8 cellular contexts compared by ENCODE assay signal in the genomic region with DNA sequence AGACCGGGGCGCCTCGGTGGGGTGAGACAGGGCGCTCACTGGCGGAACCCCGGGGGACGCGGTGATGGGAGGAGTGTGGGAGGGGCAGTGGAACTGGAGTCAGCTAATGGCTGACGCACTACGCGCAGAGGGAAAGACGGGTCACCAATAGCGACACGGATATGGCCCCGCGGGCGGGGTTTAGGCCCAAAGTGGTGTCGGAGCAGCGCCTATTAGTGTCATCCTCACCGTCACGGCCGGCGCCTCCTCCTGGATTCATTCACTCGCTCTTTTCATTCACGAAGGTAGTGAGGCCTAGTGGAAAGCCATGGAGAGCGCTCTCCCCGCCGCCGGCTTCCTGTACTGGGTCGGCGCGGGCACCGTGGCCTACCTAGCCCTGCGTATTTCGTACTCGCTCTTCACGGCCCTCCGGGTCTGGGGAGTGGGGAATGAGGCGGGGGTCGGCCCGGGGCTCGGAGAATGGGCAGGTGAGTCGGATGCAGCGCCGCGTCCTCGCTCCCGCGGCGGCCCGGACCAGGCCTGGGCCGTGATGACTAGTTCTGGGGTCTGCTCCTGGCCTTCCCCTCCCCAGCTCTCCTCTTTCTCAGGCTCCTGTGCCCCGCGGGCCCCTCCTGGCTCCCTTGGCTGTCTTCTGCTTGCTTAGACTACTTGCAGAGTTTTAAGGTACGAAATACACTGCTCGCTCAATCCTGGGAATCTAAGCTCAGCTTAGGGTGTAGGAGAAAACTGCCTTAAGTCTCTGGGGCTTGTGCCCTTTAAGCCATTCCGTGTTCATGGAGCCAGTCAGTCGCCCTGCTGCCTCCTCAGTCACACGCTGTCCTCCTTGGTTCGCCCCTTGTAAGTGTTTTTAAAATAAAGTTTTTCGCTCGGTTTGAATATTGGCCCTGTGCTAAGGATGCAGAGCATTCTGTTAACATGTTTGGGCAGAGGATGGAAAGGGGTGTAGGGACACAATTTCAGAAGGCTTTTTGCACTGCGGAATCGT. TPM values are rescaled to one million over a fixed set of nuclear protein-coding genes. Genes with fewer than 3 reads are reported as not detected.
DNase-seq lines count a peak whose midpoint lies in the region; TF ChIP-seq lines count a peak whose summit lies in the region.

TSS of gene HSD17B12 (plus strand) at position 218 of the 985 bp plus-strand sequence. CDS start at position 308, 90 bp downstream.

- H3K27ac Mint-ChIP-seq in nephron: peak within 1 kb of the TSS; percentile 96 to 97 (median 97)
- peak within 1 kb of the TSS; percentile 97 for H3K27ac Mint-ChIP-seq in stimulated activated naive CD8-positive, alpha-beta T cell treated with anti-CD3 and anti-CD28 coated beads, Interleukin-15, Interleukin-2, amounts not matched to agents 100 ng/mL and 50 ng/mL, for 24 hours

- peaks cover 27% of the 10 kb centered on the region for H3K4me1 Mint-ChIP-seq in nephron
- peaks cover 42% of the 10 kb centered on the region for H3K4me1 Mint-ChIP-seq in stimulated activated naive CD8-positive, alpha-beta T cell treated with anti-CD3 and anti-CD28 coated beads, Interleukin-15, Interleukin-2, amounts not matched to agents 100 ng/mL and 50 ng/mL, for 24 hours (ENCODE audit: low read depth)

- H3F3A ChIP-seq in MM.1S (ENCODE audit: insufficient read depth, low read length): peaks cover 16% of the 10 kb centered on the region

- no peaks in the 10 kb centered on the region for H3K9me2 ChIP-seq in MM.1S (replicated peaks; ENCODE audit: insufficient read depth, low read length)

- peak within 1 kb of the TSS; percentile 69 for H3K4me2 ChIP-seq in MM.1S (ENCODE audit: low read depth, low read length)

- peak; percentile 100 for DNase-seq in G401 (ENCODE audit: low spot score)
- peak; percentile 94 to 98 for DNase-seq in HAP-1 (ENCODE audit: low spot score in 2 of 2)
- peak; percentile 100 for DNase-seq in MM.1S
- DNase-seq in SIG-M5 (lab: John Stamatoyannopoulos, UW): peak; percentile 49
- peak; percentile 96 for DNase-seq in activated gamma-delta T cell (lab: John Stamatoyannopoulos, UW)
- peak; percentile 97 for DNase-seq in fibroblast of the aortic adventitia (ENCODE audit: low read depth)

- H3K9me3 Mint-ChIP-seq in nephron: peaks cover 9% of the 10 kb centered on the region
- no peaks in the 10 kb centered on the region for H3K9me3 Mint-ChIP-seq in stimulated activated naive CD8-positive, alpha-beta T cell treated with anti-CD3 and anti-CD28 coated beads, Interleukin-15, Interleukin-2, amounts not matched to agents 100 ng/mL and 50 ng/mL, for 24 hours

- peaks cover 32% of the 10 kb centered on the region for H3K36me3 Mint-ChIP-seq in nephron (ENCODE audit: low read depth)
- H3K36me3 Mint-ChIP-seq in stimulated activated naive CD8-positive, alpha-beta T cell treated with anti-CD3 and anti-CD28 coated beads, Interleukin-15, Interleukin-2, amounts not matched to agents 100 ng/mL and 50 ng/mL, for 24 hours (ENCODE audit: low read depth): peaks cover 38% of the 10 kb centered on the region

- H3K9ac ChIP-seq in MM.1S (ENCODE audit: low read length): peak within 1 kb of the TSS; percentile 83

- H3K4me3 Mint-ChIP-seq in nephron: peak within 1 kb of the TSS; percentile 97 to 99 (median 98)
- peak within 1 kb of the TSS; percentile 96 for H3K4me3 Mint-ChIP-seq in stimulated activated naive CD8-positive, alpha-beta T cell treated with anti-CD3 and anti-CD28 coated beads, Interleukin-15, Interleukin-2, amounts not matched to agents 100 ng/mL and 50 ng/mL, for 24 hours

- H3K4me3 ChIP-seq in HAP-1: peak within 1 kb of the TSS; percentile 68
- H3K4me3 ChIP-seq in MM.1S (ENCODE audit: low read length): peak within 1 kb of the TSS; percentile 83
- H3K4me3 ChIP-seq in fibroblast of the aortic adventitia (ENCODE audit: low read depth, low read length): peak within 1 kb of the TSS; percentile 83

- peak within 1 kb of the TSS; percentile 59 for H2AFZ ChIP-seq in MM.1S (ENCODE audit: low read length)

- no peak for TF ChIP-seq CTCF in MM.1S (IDR thresholded peaks at IDR 0.05; ENCODE audit: low read length)
- TF ChIP-seq CTCF in fibroblast of the aortic adventitia (IDR thresholded peaks at IDR 0.05; ENCODE audit: insufficient read depth, low read length): no peak
- no peak for TF ChIP-seq CTCF in nephron (IDR thresholded peaks at IDR 0.05; ENCODE audit: unreplicated experiment in 3 of 3)

- H3K9me3 ChIP-seq in HAP-1 (no peaks in the 10 kb centered on the region), MM.1S (replicated peaks; ENCODE audit: insufficient read depth, low read length) (no peaks in the 10 kb centered on the region)

- H3K27me3 ChIP-seq in HAP-1 (ENCODE audit: low read depth): no peaks in the 10 kb centered on the region
- no peaks in the 10 kb centered on the region for H3K27me3 ChIP-seq in MM.1S (replicated peaks; ENCODE audit: insufficient read depth, low read length)

- H3K36me3 ChIP-seq in HAP-1 (replicated peaks): peaks cover 20% of the 10 kb centered on the region
- peaks cover 6% of the 10 kb centered on the region for H3K36me3 ChIP-seq in MM.1S (replicated peaks; ENCODE audit: insufficient read depth, low read length)

- no peaks in the 10 kb centered on the region for H4K20me1 ChIP-seq in MM.1S (ENCODE audit: insufficient read depth, low read length)

- peaks cover 40% of the 10 kb centered on the region for H3K79me2 ChIP-seq in MM.1S (ENCODE audit: low read length)

- peaks cover 9% of the 10 kb centered on the region for H3K4me1 ChIP-seq in HAP-1
- H3K4me1 ChIP-seq in MM.1S (ENCODE audit: low read length): peaks cover 8% of the 10 kb centered on the region; the same call in 1 of the 2 replicates

- in situ Hi-C loops in G401 (cut with HindIII; ENCODE audit: low sequenced_read_pairs) (no loop called here), HAP-1 (cut with MboI; ENCODE audit: low sequenced_read_pairs) (no loop called here)

- no peaks in the 10 kb centered on the region for H3K27me3 Mint-ChIP-seq in nephron (ENCODE audit: low read depth)
- H3K27me3 Mint-ChIP-seq in stimulated activated naive CD8-positive, alpha-beta T cell treated with anti-CD3 and anti-CD28 coated beads, Interleukin-15, Interleukin-2, amounts not matched to agents 100 ng/mL and 50 ng/mL, for 24 hours: peaks cover 7% of the 10 kb centered on the region

- peak within 1 kb of the TSS; percentile 94 for H3K27ac ChIP-seq in MM.1S (ENCODE audit: low read length)

RNA-seq across cellular contexts. Expression of gene HSD17B12, which starts in this region (rescaled TPM):
- total RNA-seq in G401 (2014; rRNA removed; shearing (Covaris generic)): 46.9 and 54.0 TPM in 2 replicates
- total RNA-seq in fibroblast of the aortic adventitia (ENCODE audit: low replicate concordance): 76.5 and 92.9 TPM in 2 replicates

Comparison
In these comparisons a context has a peak if more than half of its experiments do, and no peak if none do; other contexts are left out.
1. Peak in every context shown above with its lines: DNase-seq, H3K4me3 ChIP-seq and H3K27ac ChIP-seq.
2. DNase-seq: peak in every context shown above with its lines; median percentile 100 in G401; 100 in MM.1S; 97 in fibroblast of the aortic adventitia; 96 in HAP-1; 96 in activated gamma-delta T cell; 49 in SIG-M5.